In genomic region chr1:212699104-212699838, GRCh38 we compare ENCODE assay signal across 9 cellular contexts. TPM values are rescaled to one million over a fixed set of nuclear protein-coding genes. Genes with fewer than 3 reads are reported as not detected.
DNase-seq lines count a peak whose midpoint lies in the region; ATAC-seq, FAIRE-seq and TF ChIP-seq lines count a peak whose summit lies in the region.
"Had no signal": no experiment of that assay in that cellular context is flagged by ENCODE, and none has a peak within 500 bp of the region (broad histone marks: within the 10 kb centered on the region; RNA-seq: fewer than 3 reads in every experiment).

No MANE protein-coding gene starts in this region.

- no peaks in the 10 kb centered on the region for H3K27me3 Mint-ChIP-seq in T-helper 17 cell

- TF ChIP-seq CTCF in brain microvascular endothelial cell (IDR thresholded peaks at IDR 0.05; ENCODE audit: low read depth, low read length, missing control alignments): peak; percentile 57
- peak; percentile 23 to 61 (median 48) for TF ChIP-seq CTCF in keratinocyte (optimal IDR thresholded peaks at IDR 0.05 in 1 of 3, IDR thresholded peaks at IDR 0.05 in 1 of 3, conservative IDR thresholded peaks at IDR 0.05 in 1 of 3; ENCODE audit: extremely low read depth in 1 of 3, insufficient read depth in 2 of 3, low read length in 3 of 3)

- H3K27me3 ChIP-seq in brain microvascular endothelial cell (replicated peaks) (no peaks in the 10 kb centered on the region), keratinocyte (ENCODE audit: control insufficient read depth, extremely low read depth, insufficient read depth, low read length) (peaks cover 80% of the 10 kb centered on the region)

- no peaks in the 10 kb centered on the region for H3K79me2 ChIP-seq in keratinocyte (ENCODE audit: control insufficient read depth, insufficient read depth, low read length)

- peak; percentile 44 for DNase-seq in DMS79 treated with DMSO at 0.1 percent for 48 hours (lab: John Stamatoyannopoulos, UW)
- peak; percentile 42 to 51 for DNase-seq in Kasumi-1 (lab: John Stamatoyannopoulos, UW)
- DNase-seq in T-helper 17 cell: peak; percentile 32 to 39 (median 34)
- no peak for DNase-seq in brain microvascular endothelial cell
- DNase-seq in keratinocyte (ENCODE audit: low read depth, low spot score): no peak
- peak; percentile 53 to 69 for DNase-seq in stimulated activated CD4-positive, alpha-beta T cell treated with anti-CD3 and anti-CD28 coated beads, Interleukin-2, amount 100 ng/mL, for 24 hours
- no peak for DNase-seq in middle frontal gyrus (ENCODE audit: extremely low spot score, low spot score)

- H2AFZ ChIP-seq in keratinocyte (ENCODE audit: control insufficient read depth, low read length): peak overlapping the region; percentile 65

- H3K4me3 Mint-ChIP-seq in T-helper 17 cell: peak overlapping the region; percentile 88

- H3K36me3 ChIP-seq in brain microvascular endothelial cell (replicated peaks): no peaks in the 10 kb centered on the region
- no peaks in the 10 kb centered on the region for H3K36me3 ChIP-seq in keratinocyte (ENCODE audit: control insufficient read depth in 2 of 2, extremely low read depth in 1 of 2, insufficient read depth in 2 of 2, low read length in 2 of 2)

- no peak overlapping the region for H3K9ac ChIP-seq in keratinocyte (ENCODE audit: control insufficient read depth, extremely low read depth, insufficient read depth, low read length)

- peaks cover 7% of the 10 kb centered on the region for H3K4me1 ChIP-seq in keratinocyte (ENCODE audit: control insufficient read depth, extremely low read depth, insufficient read depth, low read length)

- peak overlapping the region; percentile 74 for H3K4me2 ChIP-seq in keratinocyte (ENCODE audit: control insufficient read depth, extremely low read depth, insufficient read depth, low read depth, low read length)

- no peaks in the 10 kb centered on the region for H3K9me1 ChIP-seq in keratinocyte (ENCODE audit: control insufficient read depth, extremely low read depth, insufficient read depth, low read length)

- dilution Hi-C loops in keratinocyte (cut with MboI; ENCODE audit: extremely low pct_ligation_motif_present, low sequenced_read_pairs): no loop called here

- H3K27ac ChIP-seq in brain microvascular endothelial cell (no peak overlapping the region), keratinocyte (ENCODE audit: control insufficient read depth, insufficient read depth, low read length) (no peak overlapping the region)

- peak overlapping the region; percentile 55 for H3K4me3 ChIP-seq in brain microvascular endothelial cell (ENCODE audit: low read depth, low read length)
- H3K4me3 ChIP-seq in keratinocyte (ENCODE audit: control insufficient read depth in 2 of 3, extremely low read depth in 1 of 3, insufficient read depth in 2 of 3, low read depth in 1 of 3, low read length in 3 of 3): peak overlapping the region; percentile 41 to 50 (median 50)

- no peaks in the 10 kb centered on the region for H4K20me1 ChIP-seq in keratinocyte (ENCODE audit: control insufficient read depth, extremely low read depth, insufficient read depth, low read length)

- FAIRE-seq in keratinocyte (lab: Jason Lieb, UNC): no peak
- FAIRE-seq: endometrium had no signal

- peak overlapping the region; percentile 65 for H3K27ac Mint-ChIP-seq in T-helper 17 cell

- ATAC-seq in GM21619 (IDR thresholded peaks at IDR 0.05; ENCODE audit: unreplicated experiment): peak; percentile 49
- ATAC-seq in T-helper 17 cell: peak; percentile 71

- in situ Hi-C loops in brain microvascular endothelial cell (cut with HindIII; ENCODE audit: low pct_ligation_motif_present, low sequenced_read_pairs): no loop called here

- peaks cover 49% of the 10 kb centered on the region for H3K4me1 Mint-ChIP-seq in T-helper 17 cell

- peaks cover 3% of the 10 kb centered on the region for H3K36me3 Mint-ChIP-seq in T-helper 17 cell (ENCODE audit: low read depth)

- H3K9me3 ChIP-seq in T-helper 17 cell (ENCODE audit: control insufficient read depth, low read length, poor library complexity, severe bottlenecking) (no peaks in the 10 kb centered on the region), keratinocyte (ENCODE audit: control insufficient read depth, low read depth, low read length) (no peaks in the 10 kb centered on the region)

RNA-seq across cellular contexts. Expression of gene BATF3, which starts 0.4 kb away (rescaled TPM):
- total RNA-seq in T-helper 17 cell: under 1 TPM; 0.20 to 0.34 TPM
- not detected in 3 replicates for polyA plus RNA-seq in keratinocyte
- polyA plus RNA-seq in keratinocyte (2011; ENCODE audit: low read depth): not detected
- polyA plus RNA-seq in keratinocyte (2011; cell fraction: cytosol; rRNA removed): 0.10 TPM in 1 of 2 replicates, not detected in the other
- polyA plus RNA-seq in keratinocyte (2011; cell fraction: nucleus; rRNA removed): not detected in 2 replicates
- polyA plus RNA-seq in keratinocyte (2012; ENCODE audit: low replicate concordance): 0.23 TPM in 1 of 2 replicates, not detected in the other
- 0.73 TPM in 1 of 3 replicates, not detected in the others for polyA minus RNA-seq in keratinocyte
- polyA minus RNA-seq in keratinocyte (2011; cell fraction: cytosol; rRNA and poly(A)+ RNA removed): not detected
- polyA minus RNA-seq in keratinocyte (2011; cell fraction: nucleus; rRNA and poly(A)+ RNA removed): not detected in 2 replicates

Comparison
In these comparisons a context has a peak if more than half of its experiments do, and no peak if none do; other contexts are left out.
1. DNase-seq: peak in DMS79 treated with DMSO at 0.1 percent for 48 hours (single experiment), Kasumi-1 (2 of 2), T-helper 17 cell (3 of 3) and stimulated activated CD4-positive, alpha-beta T cell treated with anti-CD3 and anti-CD28 coated beads, Interleukin-2, amount 100 ng/mL, for 24 hours (2 of 2); none in brain microvascular endothelial cell (single experiment), keratinocyte (single experiment) and middle frontal gyrus (single experiment).